In genomic region chr16:18925306-18926188, GRCh38 we compare ENCODE assay signal across 8 cellular contexts. TPM values are rescaled to one million over a fixed set of nuclear protein-coding genes. Genes with fewer than 3 reads are reported as not detected.
DNase-seq lines count a peak whose midpoint lies in the region; ATAC-seq and TF ChIP-seq lines count a peak whose summit lies in the region.
"Not testable (repeated sequence)": the region's sequence is repeated elsewhere in the genome, so short reads cannot be mapped to it uniquely, and the experiment has no call there.

No MANE protein-coding gene starts in this region.

- peaks cover 0 to 18% (median 7%) of the 10 kb centered on the region in 4 donors for H3K4me1 ChIP-seq in tibial nerve

- not testable (repeated sequence) for H3K27me3 ChIP-seq in tibial nerve

- TF ChIP-seq POLR2A in tibial nerve (IDR thresholded peaks at IDR 0.05) = not testable (repeated sequence)

- peak; percentile 63 for ATAC-seq in GM18511 (IDR thresholded peaks at IDR 0.05; ENCODE audit: unreplicated experiment)
- peak; percentile 46 for ATAC-seq in HG02870 (IDR thresholded peaks at IDR 0.05; ENCODE audit: unreplicated experiment)
- peak; percentile 66 for ATAC-seq in WTC11

- peak overlapping the region; percentile 83 for H3K4me3 ChIP-seq in iPS-11a (ENCODE audit: low read depth, low read length)
- peak overlapping the region; percentile 82 to 94 (median 88) for H3K4me3 ChIP-seq in tibial nerve

- peak overlapping the region; percentile 97 for H3K27ac Mint-ChIP-seq in WTC11
- H3K27ac Mint-ChIP-seq in brain = peak overlapping the region; percentile 89 to 97 (median 95)

- not testable (repeated sequence) for H3K9me3 Mint-ChIP-seq in WTC11, brain

- H3K4me1 Mint-ChIP-seq in WTC11 = peaks cover 21% of the 10 kb centered on the region
- H3K4me1 Mint-ChIP-seq in brain = peaks cover 23% of the 10 kb centered on the region

- TF ChIP-seq CTCF in WTC11 (IDR thresholded peaks at IDR 0.05); brain (conservative IDR thresholded peaks at IDR 0.05); tibial nerve (IDR thresholded peaks at IDR 0.05): not testable (repeated sequence)

- H3K27me3 Mint-ChIP-seq in WTC11 (ENCODE audit: low read depth) = not testable (repeated sequence)
- peaks cover 18% of the 10 kb centered on the region for H3K27me3 Mint-ChIP-seq in brain

- CTCF ChIA-PET in WTC11 (lab: Charles Lee) = interaction anchor here (1.6 kb wide), 1 partner anchor 124 kb away, joined by 4 read pairs; the partner anchor contains the start of gene ARL6IP1

- WGBS in tibial nerve, 2 donors = 0% methylated on average over 58 to 68 of the region's 68 CpGs

- not testable (repeated sequence) for H3K9me3 ChIP-seq in tibial nerve

- peak overlapping the region; percentile 35 to 96 (median 93) for H3K27ac ChIP-seq in tibial nerve

- POLR2A ChIA-PET in WTC11 (lab: Charles Lee) = interaction anchor here (0.7 to 1.1 kb wide), 2 partner anchors 12 to 124 kb away, joined by 3 read pairs; no protein-coding TSS in a partner anchor

- TF ChIP-seq EP300 in tibial nerve (IDR thresholded peaks at IDR 0.05) = not testable (repeated sequence)

- H3K4me3 Mint-ChIP-seq in WTC11 = peak overlapping the region; percentile 94
- peak overlapping the region; percentile 92 to 98 (median 94) for H3K4me3 Mint-ChIP-seq in brain

- DNase-seq in NCI-H2029 (lab: John Stamatoyannopoulos, UW) (peak; percentile 26), WTC11 (ENCODE audit: low spot score) (peak; percentile 69), retina (peak; percentile 19)
- not testable (repeated sequence) for DNase-seq in tibial nerve (ENCODE audit: low spot score in 2 of 2)

- not testable (repeated sequence) for H3K36me3 ChIP-seq in tibial nerve

- not testable (repeated sequence) for H3K36me3 Mint-ChIP-seq in WTC11
- peaks cover 10% of the 10 kb centered on the region for H3K36me3 Mint-ChIP-seq in brain

TF ChIP-seq in WTC11, 78 proteins besides CTCF, POLR2A, EP300 and RAD21:
- TF ChIP-seq HMGXB4 (CRISPR knock-in tag; IDR thresholded peaks at IDR 0.05) (peak; percentile 53; the same call in 1 of the 2 replicates), ZNF263 (CRISPR knock-in tag; IDR thresholded peaks at IDR 0.05; ENCODE audit: low read depth) (peak; percentile 95), TP53 (CRISPR knock-in tag; IDR thresholded peaks at IDR 0.05) (0 out of 2 replicates have a peak, but pooled peaks have one; percentile 28), MYBL2 (CRISPR knock-in tag; IDR thresholded peaks at IDR 0.05) (peak; percentile 33; the same call in 1 of the 2 replicates), ELF4 (CRISPR knock-in tag; IDR thresholded peaks at IDR 0.05; ENCODE audit: low read depth) (peak; percentile 76; the same call in 1 of the 2 replicates)

RNA-seq across cellular contexts. Expression of gene SMG1, which starts 0.7 kb away (rescaled TPM):
- total RNA-seq in WTC11 (2021) = 67.3 to 80.8 TPM (median 72.2 TPM) in 3 replicates
- 6.1 TPM for polyA plus RNA-seq in brain (ENCODE audit: insufficient read depth, low read depth, low replicate concordance)
- total RNA-seq in tibial nerve = 100 to 1,000 TPM in 1 of 4 donors, 10 to 100 TPM in 3; 83.5 to 101 (median 89.4) TPM

RNA-seq across cellular contexts. Expression of gene TMC7, which starts 58.2 kb away (rescaled TPM):
- total RNA-seq in WTC11 (2021) (2.5 to 3.7 TPM (median 3.6 TPM) in 3 replicates), tibial nerve (1 to 10 TPM; 3.3 to 8.1 (median 4.5) TPM)
- 4.5 TPM for polyA plus RNA-seq in brain (ENCODE audit: insufficient read depth, low read depth, low replicate concordance)
